27 cellular contexts compared by ENCODE assay signal in genomic region chr7:16908561-16908960, GRCh38. TPM values are rescaled to one million over a fixed set of nuclear protein-coding genes. Genes with fewer than 3 reads are reported as not detected.
"Had no signal": no experiment of that assay in that cellular context is flagged by ENCODE, and none has a peak within 500 bp of the region (broad histone marks: within the 10 kb centered on the region; RNA-seq: fewer than 3 reads in every experiment).

No MANE protein-coding gene starts in this region.

- H3K9me3 ChIP-seq: stomach, suprapubic skin, testis, thoracic aorta, thyroid gland, tibial artery, transverse colon, upper lobe of left lung, upper lobe of right lung, uterus, vagina had no signal

- H3K27me3 ChIP-seq: stomach, suprapubic skin, testis, thyroid gland, tibial artery, tibial nerve, transverse colon, upper lobe of left lung, upper lobe of right lung, uterus, vagina had no signal

- H3K27ac ChIP-seq: stomach, suprapubic skin, testis, thoracic aorta, thyroid gland, tibial artery, tibial nerve, transverse colon, upper lobe of left lung, upper lobe of right lung, uterus, vagina had no signal

- ATAC-seq: stimulated activated effector memory CD8-positive, alpha-beta T cell treated with anti-CD3 and anti-CD28 coated beads, Interleukin-12 subunit alpha, Interleukin-12 subunit beta, amount 100 ng/mL, for 72 hours; stimulated activated memory B cell treated with anti-CD40 and anti-IgM and Interleukin-4, amounts not matched to agents 10 μg/mL and 1 μg/mL and 100 μg/mL, for 72 hours; stimulated activated naive B cell treated with anti-CD40 and anti-IgM and Interleukin-4, amounts not matched to agents 10 μg/mL and 1 μg/mL and 100 μg/mL, for 72 hours; stimulated activated naive CD8-positive, alpha-beta T cell treated with anti-CD3 and anti-CD28 coated beads, Interleukin-15, amount 100 ng/mL, for 72 hours; stimulated activated naive CD8-positive, alpha-beta T cell treated with anti-CD3 and anti-CD28 coated beads, Interleukin-15, Interleukin-2, amounts not matched to agents 100 U/mL and 50 U/mL, for 24 hours; upper lobe of right lung had no signal

- H3K36me3 ChIP-seq: stomach, suprapubic skin, thoracic aorta, thyroid gland, tibial artery, tibial nerve, transverse colon, upper lobe of left lung, upper lobe of right lung, uterus, vagina had no signal

- H3K4me3 ChIP-seq: stomach, suprapubic skin, testis, thoracic aorta, thyroid gland, tibial artery, tibial nerve, transverse colon, upper lobe of left lung, upper lobe of right lung, uterus, vagina had no signal

- H3K4me1 ChIP-seq: suprapubic skin, testis, tibial artery, tibial nerve, upper lobe of right lung, uterus, vagina had no signal

- DNase-seq: stimulated activated CD4-positive, alpha-beta T cell treated with anti-CD3 and anti-CD28 coated beads, Interleukin-2, amount 100 ng/mL, for 48 hours; stimulated activated CD4-positive, alpha-beta T cell treated with anti-CD3 and anti-CD28 coated beads, Interleukin-4, amount 100 ng/mL, for 1 hour; stimulated activated CD4-positive, alpha-beta T cell treated with anti-CD3 and anti-CD28 coated beads, Interleukin-4, amount 100 ng/mL, for 24 hours; stimulated activated CD4-positive, alpha-beta T cell treated with anti-CD3 and anti-CD28 coated beads, Interleukin-4, amount 100 ng/mL, for 4 hours; stimulated activated CD8-positive, alpha-beta memory T cell treated with anti-CD3 and anti-CD28 coated beads, Interleukin-4, amount 100 ng/mL, for 48 hours; stimulated activated naive B cell treated with anti-CD40 and anti-IgM and Interleukin-4, amounts not matched to agents 10 μg/mL and 1 μg/mL and 100 μg/mL, for 72 hours; stimulated activated naive CD4-positive, alpha-beta T cell; stimulated activated naive CD4-positive, alpha-beta T cell treated with Interleukin-2 at 50 U/mL for 16 hours; stimulated activated naive CD8-positive, alpha-beta T cell treated with anti-CD3 and anti-CD28 coated beads, Interleukin-15, amount 100 ng/mL, for 72 hours; stimulated activated naive CD8-positive, alpha-beta T cell treated with anti-CD3 and anti-CD28 coated beads, Interleukin-15, Interleukin-2, amounts not matched to agents 100 U/mL and 50 U/mL, for 24 hours; stomach; substantia nigra; testis; thyroid gland; tibial artery; transverse colon; upper lobe of left lung; upper lobe of right lung; uterus had no signal

RNA-seq across cellular contexts. Expression of gene AGR3, which starts 26.8 kb away (rescaled TPM):
- total RNA-seq: subcutaneous adipose tissue, temporal lobe, testis, tibial nerve, vagina had no signal
